In genomic region chr12:13102481-13103195, GRCh38 we compare ENCODE assay signal across 9 cellular contexts. TPM values are rescaled to one million over a fixed set of nuclear protein-coding genes. Genes with fewer than 3 reads are reported as not detected.
DNase-seq lines count a peak whose midpoint lies in the region; ATAC-seq lines count a peak whose summit lies in the region.
"Had no signal": no experiment of that assay in that cellular context is flagged by ENCODE, and none has a peak within 500 bp of the region (broad histone marks: within the 10 kb centered on the region; RNA-seq: fewer than 3 reads in every experiment).

No MANE protein-coding gene starts in this region.

- H3K27ac ChIP-seq in subcutaneous abdominal adipose tissue (ENCODE audit: low read depth, low read length), result peak overlapping the region; percentile 95

- peak overlapping the region in 4 of 5 donors; percentile 16 to 90 (median 90) for H3K9ac ChIP-seq in subcutaneous abdominal adipose tissue (ENCODE audit: low read length in 5 of 5)

- H3K9me3 Mint-ChIP-seq in T-helper 2 cell treated with Interferon-gamma antibody and Interleukin-4, amounts not matched to agents 5 μg/mL and 100 μg/mL, for 36 hours, result no peaks in the 10 kb centered on the region
- H3K9me3 Mint-ChIP-seq in activated naive CD8-positive, alpha-beta T cell treated with anti-CD3 and anti-CD28 coated beads for 36 hours, result no peaks in the 10 kb centered on the region

- no peaks in the 10 kb centered on the region for H3K9me3 ChIP-seq in subcutaneous abdominal adipose tissue (ENCODE audit: control insufficient read depth in 5 of 5, low read length in 5 of 5)

- peaks cover 30% of the 10 kb centered on the region for H3K4me1 Mint-ChIP-seq in T-helper 2 cell treated with Interferon-gamma antibody and Interleukin-4, amounts not matched to agents 5 μg/mL and 100 μg/mL, for 36 hours (ENCODE audit: low read depth)
- peaks cover 43% of the 10 kb centered on the region for H3K4me1 Mint-ChIP-seq in activated naive CD8-positive, alpha-beta T cell treated with anti-CD3 and anti-CD28 coated beads for 36 hours

- H3K36me3 ChIP-seq in subcutaneous abdominal adipose tissue (ENCODE audit: control insufficient read depth in 5 of 5, insufficient read depth in 5 of 5, low read length in 5 of 5), result no peaks in the 10 kb centered on the region

- no peaks in the 10 kb centered on the region for H3K36me3 Mint-ChIP-seq in T-helper 2 cell treated with Interferon-gamma antibody and Interleukin-4, amounts not matched to agents 5 μg/mL and 100 μg/mL, for 36 hours (ENCODE audit: low read depth)
- no peaks in the 10 kb centered on the region for H3K36me3 Mint-ChIP-seq in activated naive CD8-positive, alpha-beta T cell treated with anti-CD3 and anti-CD28 coated beads for 36 hours

- H3K4me3 Mint-ChIP-seq in T-helper 2 cell treated with Interferon-gamma antibody and Interleukin-4, amounts not matched to agents 5 μg/mL and 100 μg/mL, for 36 hours, result peak overlapping the region; percentile 20
- no peak overlapping the region for H3K4me3 Mint-ChIP-seq in activated naive CD8-positive, alpha-beta T cell treated with anti-CD3 and anti-CD28 coated beads for 36 hours

- DNase-seq in T-helper 2 cell treated with Interferon-gamma antibody and Interleukin-4, amounts not matched to agents 5 μg/mL and 100 μg/mL, for 36 hours (ENCODE audit: low spot score), result no peak
- DNase-seq in T-helper 2 cell, result no peak
- DNase-seq in activated naive CD8-positive, alpha-beta T cell treated with anti-CD3 and anti-CD28 coated beads for 36 hours, result no peak
- DNase-seq in islet precursor cell, result peak; percentile 57
- DNase-seq in NCI-H1417 treated with DMSO at 0.1 percent for 48 hours (lab: John Stamatoyannopoulos, UW), result no peak
- DNase-seq: SIG-M5 had no signal

- H3K27me3 Mint-ChIP-seq in T-helper 2 cell treated with Interferon-gamma antibody and Interleukin-4, amounts not matched to agents 5 μg/mL and 100 μg/mL, for 36 hours (ENCODE audit: low read depth), result peaks cover 10% of the 10 kb centered on the region
- no peaks in the 10 kb centered on the region for H3K27me3 Mint-ChIP-seq in activated naive CD8-positive, alpha-beta T cell treated with anti-CD3 and anti-CD28 coated beads for 36 hours

- H3K27me3 ChIP-seq in subcutaneous abdominal adipose tissue (ENCODE audit: control insufficient read depth in 5 of 5, insufficient read depth in 4 of 5, low read length in 5 of 5), result no peaks in the 10 kb centered on the region

- H3K27ac Mint-ChIP-seq in T-helper 2 cell treated with Interferon-gamma antibody and Interleukin-4, amounts not matched to agents 5 μg/mL and 100 μg/mL, for 36 hours, result peak overlapping the region; percentile 46
- H3K27ac Mint-ChIP-seq in activated naive CD8-positive, alpha-beta T cell treated with anti-CD3 and anti-CD28 coated beads for 36 hours, result peak overlapping the region; percentile 77

- peak overlapping the region in 4 of 5 donors; percentile 3 to 67 (median 42) for H3K4me3 ChIP-seq in subcutaneous abdominal adipose tissue (ENCODE audit: low read depth in 1 of 5, low read length in 5 of 5)

- H3K4me1 ChIP-seq in subcutaneous abdominal adipose tissue (ENCODE audit: control insufficient read depth in 5 of 5, insufficient read depth in 5 of 5, low read length in 5 of 5), result peaks cover 27 to 58% (median 47%) of the 10 kb centered on the region in 5 donors

- no peak for ATAC-seq in GM21825 (IDR thresholded peaks at IDR 0.05; ENCODE audit: unreplicated experiment)
- no peak for ATAC-seq in GM21619 (IDR thresholded peaks at IDR 0.05; ENCODE audit: unreplicated experiment)

RNA-seq across cellular contexts. Expression of gene GSG1, which starts 0.8 kb away (rescaled TPM):
- total RNA-seq in activated naive CD8-positive, alpha-beta T cell treated with anti-CD3 and anti-CD28 coated beads for 36 hours, result not detected

RNA-seq across cellular contexts. Expression of gene FAM234B, which starts 58.5 kb away (rescaled TPM):
- 1 to 10 TPM; 6.9 to 8.4 TPM for total RNA-seq in activated naive CD8-positive, alpha-beta T cell treated with anti-CD3 and anti-CD28 coated beads for 36 hours
